ENCODE assay signal across 33 cellular contexts in genomic region chr11:75184051-75184450, GRCh38. TPM values are rescaled to one million over a fixed set of nuclear protein-coding genes. Genes with fewer than 3 reads are reported as not detected.
"Had no signal": no experiment of that assay in that cellular context is flagged by ENCODE, and none has a peak within 500 bp of the region (broad histone marks: within the 10 kb centered on the region; RNA-seq: fewer than 3 reads in every experiment).

No MANE protein-coding gene starts in this region.

- H3K4me1 Mint-ChIP-seq: activated CD4-positive, alpha-beta T cell treated with anti-CD3 and anti-CD28 coated beads for 36 hours; activated naive CD4-positive, alpha-beta T cell treated with anti-CD3 and anti-CD28 coated beads, Interleukin-2, amount 10 ng/mL, durations not matched to agents 7 days and 5 days; brain; central memory CD8-positive, alpha-beta T cell had no signal

- FAIRE-seq: colon, endometrium had no signal

- H3K36me3 ChIP-seq: ascending aorta, breast epithelium, cardiac muscle cell, gastroesophageal sphincter had no signal

- H3K4me3 ChIP-seq: ascending aorta, breast epithelium, cardiac muscle cell, esophagus squamous epithelium, gastroesophageal sphincter had no signal

- H3K9me3 ChIP-seq: ascending aorta, breast epithelium, esophagus squamous epithelium, gastroesophageal sphincter had no signal

- DNase-seq: activated CD4-positive, alpha-beta memory T cell treated with anti-CD3 and anti-CD28 coated beads for 36 hours; activated CD4-positive, alpha-beta T cell treated with anti-CD3 and anti-CD28 coated beads for 36 hours; activated CD4-positive, alpha-beta T cell treated with anti-CD3 and anti-CD28 coated beads, Interleukin-2, amount 10 ng/mL, durations not matched to agents 24 days and 14 days; activated CD4-positive, CD25-positive, alpha-beta regulatory T cell; activated CD4-positive, CD25-positive, alpha-beta regulatory T cell treated with anti-CD3 and anti-CD28 coated beads, Interleukin-2, amount 50 U/mL, for 72 hours; activated CD8-positive, alpha-beta memory T cell treated with anti-CD3 and anti-CD28 coated beads, Interleukin-2, amount 10 ng/mL, durations not matched to agents 7 days and 5 days; activated CD8-positive, alpha-beta memory T cell treated with anti-CD3 and anti-CD28 coated beads, Interleukin-2, amount 50 U/mL, for 48 hours; activated CD8-positive, alpha-beta T cell treated with anti-CD3 and anti-CD28 coated beads, Interleukin-2, amount 10 ng/mL, durations not matched to agents 7 days and 5 days; activated gamma-delta T cell; activated naive CD4-positive, alpha-beta T cell; activated naive CD4-positive, alpha-beta T cell treated with anti-CD3 and anti-CD28 coated beads, Interleukin-2, amount 10 ng/mL, durations not matched to agents 7 days and 5 days; activated naive CD8-positive, alpha-beta T cell treated with anti-CD3 and anti-CD28 coated beads, Interleukin-2, amount 10 ng/mL, durations not matched to agents 7 days and 5 days; activated T-cell treated with anti-CD3 and anti-CD28 coated beads for 4 hours; activated T-cell treated with anti-CD3 and anti-CD28 coated beads, Interleukin-2, amount 50 U/mL, for 24 hours; activated T-cell treated with anti-CD3 and anti-CD28 coated beads, Interleukin-2, amount 50 U/mL, for 72 hours; cortex of kidney; effector CD8-positive, alpha-beta T cell; esophagus squamous epithelium; T-helper 2 cell had no signal

- H3K27ac Mint-ChIP-seq: activated CD4-positive, alpha-beta memory T cell treated with anti-CD3 and anti-CD28 coated beads for 36 hours; activated CD4-positive, alpha-beta T cell treated with anti-CD3 and anti-CD28 coated beads for 36 hours; activated CD4-positive, alpha-beta T cell treated with anti-CD3 and anti-CD28 coated beads, Interleukin-2, amount 10 ng/mL, durations not matched to agents 24 days and 14 days; activated CD8-positive, alpha-beta memory T cell treated with anti-CD3 and anti-CD28 coated beads, Interleukin-2, amount 10 ng/mL, durations not matched to agents 7 days and 5 days; activated CD8-positive, alpha-beta T cell treated with anti-CD3 and anti-CD28 coated beads, Interleukin-2, amount 10 ng/mL, durations not matched to agents 7 days and 5 days; activated naive CD4-positive, alpha-beta T cell treated with anti-CD3 and anti-CD28 coated beads, Interleukin-2, amount 10 ng/mL, durations not matched to agents 7 days and 5 days; activated naive CD4-positive, alpha-beta T cell treated with anti-CD3 and anti-CD28 coated beads, Interleukin-2, amount 50 U/mL, for 72 hours; activated naive CD8-positive, alpha-beta T cell treated with anti-CD3 and anti-CD28 coated beads, Interleukin-2, amount 10 ng/mL, durations not matched to agents 7 days and 5 days; activated T-cell treated with anti-CD3 and anti-CD28 coated beads, Interleukin-2, amount 50 U/mL, for 24 hours; activated T-cell treated with anti-CD3 and anti-CD28 coated beads, Interleukin-2, amount 50 U/mL, for 72 hours; brain had no signal

- ATAC-seq: activated CD4-positive, alpha-beta T cell treated with anti-CD3 and anti-CD28 coated beads for 36 hours; activated CD8-positive, alpha-beta memory T cell treated with anti-CD3 and anti-CD28 coated beads, Interleukin-2, amount 10 ng/mL, durations not matched to agents 7 days and 5 days; activated CD8-positive, alpha-beta T cell treated with anti-CD3 and anti-CD28 coated beads, Interleukin-2, amount 10 ng/mL, durations not matched to agents 7 days and 5 days; activated naive CD4-positive, alpha-beta T cell treated with anti-CD3 and anti-CD28 coated beads, Interleukin-2, amount 50 U/mL, for 72 hours; activated T-cell treated with anti-CD3 and anti-CD28 coated beads, Interleukin-2, amount 50 U/mL, for 72 hours; gastroesophageal sphincter had no signal

- H3K4me1 ChIP-seq: ascending aorta, breast epithelium, gastroesophageal sphincter had no signal

- H3K9me3 Mint-ChIP-seq: activated CD4-positive, alpha-beta memory T cell treated with anti-CD3 and anti-CD28 coated beads for 36 hours; activated CD4-positive, alpha-beta T cell treated with anti-CD3 and anti-CD28 coated beads, Interleukin-2, amount 10 ng/mL, durations not matched to agents 24 days and 14 days; activated naive CD4-positive, alpha-beta T cell treated with anti-CD3 and anti-CD28 coated beads, Interleukin-2, amount 10 ng/mL, durations not matched to agents 7 days and 5 days; activated naive CD4-positive, alpha-beta T cell treated with anti-CD3 and anti-CD28 coated beads, Interleukin-2, amount 50 U/mL, for 72 hours; activated naive CD8-positive, alpha-beta T cell treated with anti-CD3 and anti-CD28 coated beads, Interleukin-2, amount 10 ng/mL, durations not matched to agents 7 days and 5 days; activated T-cell treated with anti-CD3 and anti-CD28 coated beads, Interleukin-2, amount 50 U/mL, for 24 hours; activated T-cell treated with anti-CD3 and anti-CD28 coated beads, Interleukin-2, amount 50 U/mL, for 72 hours; brain; central memory CD8-positive, alpha-beta T cell had no signal

- H3K4me3 Mint-ChIP-seq: activated CD4-positive, alpha-beta memory T cell treated with anti-CD3 and anti-CD28 coated beads for 36 hours; activated CD4-positive, alpha-beta T cell treated with anti-CD3 and anti-CD28 coated beads for 36 hours; activated CD4-positive, alpha-beta T cell treated with anti-CD3 and anti-CD28 coated beads, Interleukin-2, amount 10 ng/mL, durations not matched to agents 24 days and 14 days; activated CD8-positive, alpha-beta memory T cell treated with anti-CD3 and anti-CD28 coated beads, Interleukin-2, amount 10 ng/mL, durations not matched to agents 7 days and 5 days; activated CD8-positive, alpha-beta T cell treated with anti-CD3 and anti-CD28 coated beads, Interleukin-2, amount 10 ng/mL, durations not matched to agents 7 days and 5 days; activated naive CD4-positive, alpha-beta T cell treated with anti-CD3 and anti-CD28 coated beads, Interleukin-2, amount 10 ng/mL, durations not matched to agents 7 days and 5 days; activated naive CD8-positive, alpha-beta T cell treated with anti-CD3 and anti-CD28 coated beads, Interleukin-2, amount 10 ng/mL, durations not matched to agents 7 days and 5 days; activated T-cell treated with anti-CD3 and anti-CD28 coated beads, Interleukin-2, amount 50 U/mL, for 24 hours; activated T-cell treated with anti-CD3 and anti-CD28 coated beads, Interleukin-2, amount 50 U/mL, for 72 hours; brain; central memory CD8-positive, alpha-beta T cell had no signal

- H3K36me3 Mint-ChIP-seq: activated CD4-positive, alpha-beta memory T cell treated with anti-CD3 and anti-CD28 coated beads for 36 hours; activated CD8-positive, alpha-beta memory T cell treated with anti-CD3 and anti-CD28 coated beads, Interleukin-2, amount 10 ng/mL, durations not matched to agents 7 days and 5 days; activated naive CD4-positive, alpha-beta T cell treated with anti-CD3 and anti-CD28 coated beads, Interleukin-2, amount 10 ng/mL, durations not matched to agents 7 days and 5 days; activated naive CD4-positive, alpha-beta T cell treated with anti-CD3 and anti-CD28 coated beads, Interleukin-2, amount 50 U/mL, for 72 hours; activated naive CD8-positive, alpha-beta T cell treated with anti-CD3 and anti-CD28 coated beads, Interleukin-2, amount 10 ng/mL, durations not matched to agents 7 days and 5 days; brain had no signal

- H3K27ac ChIP-seq: ascending aorta, breast epithelium, cardiac muscle cell, epithelial cell of prostate, gastroesophageal sphincter had no signal

- H3K27me3 ChIP-seq: ascending aorta, breast epithelium, cardiac muscle cell, esophagus squamous epithelium had no signal

RNA-seq across cellular contexts. Expression of gene SLCO2B1, which starts 33.1 kb away (rescaled TPM):
- total RNA-seq: activated CD4-positive, alpha-beta memory T cell treated with anti-CD3 and anti-CD28 coated beads for 36 hours; activated CD4-positive, alpha-beta T cell treated with anti-CD3 and anti-CD28 coated beads for 36 hours; activated CD4-positive, alpha-beta T cell treated with anti-CD3 and anti-CD28 coated beads, Interleukin-2, amount 10 ng/mL, durations not matched to agents 24 days and 14 days; activated CD8-positive, alpha-beta memory T cell treated with anti-CD3 and anti-CD28 coated beads for 36 hours; activated CD8-positive, alpha-beta memory T cell treated with anti-CD3 and anti-CD28 coated beads, Interleukin-2, amount 10 ng/mL, durations not matched to agents 7 days and 5 days; activated CD8-positive, alpha-beta T cell treated with anti-CD3 and anti-CD28 coated beads, Interleukin-2, amount 10 ng/mL, durations not matched to agents 7 days and 5 days; activated naive CD4-positive, alpha-beta T cell treated with anti-CD3 and anti-CD28 coated beads, Interleukin-2, amount 50 U/mL, for 72 hours; activated T-cell treated with anti-CD3 and anti-CD28 coated beads, Interleukin-2, amount 50 U/mL, for 72 hours; cardiac muscle cell; endothelial cell of umbilical vein; fibroblast of lung; fibroblast of villous mesenchyme had no signal
- polyA plus RNA-seq: fibroblast of lung had no signal

RNA-seq across cellular contexts. Expression of gene TPBGL, which starts 56.5 kb away (rescaled TPM):
- total RNA-seq: ascending aorta, endothelial cell of umbilical vein, fibroblast of lung, fibroblast of villous mesenchyme had no signal
- polyA plus RNA-seq: endothelial cell of umbilical vein, fibroblast of lung had no signal
